Comparison of ENCODE assay signal across 17 cellular contexts in genomic region chr11:16963316-16963876, GRCh38.
"Had no signal": no experiment of that assay in that cellular context is flagged by ENCODE, and none has a peak within 500 bp of the region (broad histone marks: within the 10 kb centered on the region; RNA-seq: fewer than 3 reads in every experiment).

No MANE protein-coding gene starts in this region.

- H3K4me2 ChIP-seq: SK-N-SH had no signal

- H3K27ac ChIP-seq: HL-60, RWPE1 had no signal

- H3K4me3 ChIP-seq: K562 had no signal

- FAIRE-seq: HTR-8/SVneo, K562 had no signal

- DNase-seq: NCI-H1092, NCI-H1105 treated with DMSO at 0.1 percent for 48 hours, NCI-H1436, NCI-H187, NCI-H2029, NCI-H2081 treated with DMSO at 0.1 percent for 48 hours, NCI-H2171 treated with DMSO at 0.1 percent for 48 hours, NCI-H524, NCI-H526 treated with DMSO at 0.1 percent for 48 hours, NCI-H748 treated with DMSO at 0.1 percent for 48 hours, SHP77, SK-N-SH, SW 1271 had no signal

- H3K9ac ChIP-seq: SK-N-SH had no signal

- H3K9me3 ChIP-seq: SK-N-SH had no signal

- ATAC-seq: K562 had no signal
